In the genomic region with DNA sequence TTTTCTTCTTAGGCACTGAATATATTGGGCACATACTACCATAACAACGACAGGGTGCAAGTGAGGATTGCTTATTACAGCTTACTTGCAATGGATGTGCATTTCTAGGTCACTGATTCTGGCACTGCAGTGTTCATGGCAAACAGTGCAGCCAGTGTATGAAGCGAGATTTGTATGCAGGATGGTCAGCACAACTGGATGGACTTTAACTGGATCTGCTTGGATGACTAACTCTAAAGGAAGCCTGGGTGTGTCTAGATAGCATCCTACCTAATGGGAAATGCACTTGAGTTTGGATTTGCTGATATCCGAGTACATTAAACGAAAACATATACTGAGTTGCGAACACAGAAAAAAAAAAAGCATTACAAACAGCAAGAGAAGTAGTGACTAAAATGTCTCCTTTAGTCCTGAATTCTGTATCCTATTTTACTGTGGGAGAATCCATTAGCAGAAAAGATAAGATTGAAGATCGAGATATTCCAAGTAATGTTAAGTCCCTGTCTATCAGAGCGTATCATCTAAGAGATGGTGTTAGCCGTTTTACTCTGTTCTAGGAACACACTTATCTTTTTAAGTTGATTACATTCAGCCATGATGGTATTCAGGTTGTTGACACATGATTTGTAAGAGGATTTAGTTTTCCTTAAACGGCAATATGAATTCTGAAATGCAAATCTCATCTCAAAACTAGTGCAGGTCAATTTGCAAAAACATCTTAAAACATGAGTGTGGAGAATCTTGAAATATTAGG, we compare ENCODE assay signal across 18 cellular contexts.
"Had no signal": no experiment of that assay in that cellular context is flagged by ENCODE, and none has a peak within 500 bp of the region (broad histone marks: within the 10 kb centered on the region; RNA-seq: fewer than 3 reads in every experiment).

No MANE protein-coding gene starts in this region.

- H3K9me3 ChIP-seq: pancreas, psoas muscle, right atrium auricular region, sigmoid colon, stomach, uterus had no signal

- ATAC-seq: esophagus mucosa; left colon; natural killer cell; pancreas; psoas muscle; stimulated activated naive B cell treated with anti-CD40 and anti-IgM and Interleukin-4, amounts not matched to agents 10 μg/mL and 1 μg/mL and 100 μg/mL, for 72 hours had no signal

- H3K36me3 Mint-ChIP-seq: mesothelial cell of epicardium; natural killer cell; stimulated activated naive B cell treated with anti-CD40 and anti-IgM and Interleukin-4, amounts not matched to agents 10 μg/mL and 1 μg/mL and 100 μg/mL, for 72 hours had no signal

- H3K4me3 Mint-ChIP-seq: mesothelial cell of epicardium; natural killer cell; neural crest cell; stimulated activated naive B cell treated with anti-CD40 and anti-IgM and Interleukin-4, amounts not matched to agents 10 μg/mL and 1 μg/mL and 100 μg/mL, for 72 hours had no signal

- H3K36me3 ChIP-seq: pancreas, right atrium auricular region, sigmoid colon, stomach, uterus had no signal

- H3K9me3 Mint-ChIP-seq: mesothelial cell of epicardium; stimulated activated naive B cell treated with anti-CD40 and anti-IgM and Interleukin-4, amounts not matched to agents 10 μg/mL and 1 μg/mL and 100 μg/mL, for 72 hours had no signal

- H3K27ac Mint-ChIP-seq: mesothelial cell of epicardium; natural killer cell; stimulated activated naive B cell treated with anti-CD40 and anti-IgM and Interleukin-4, amounts not matched to agents 10 μg/mL and 1 μg/mL and 100 μg/mL, for 72 hours had no signal

- H3K4me1 Mint-ChIP-seq: natural killer cell; stimulated activated naive B cell treated with anti-CD40 and anti-IgM and Interleukin-4, amounts not matched to agents 10 μg/mL and 1 μg/mL and 100 μg/mL, for 72 hours had no signal

- H3K27ac ChIP-seq: pancreas, psoas muscle, right atrium auricular region, sigmoid colon, skin epidermis, stomach, uterus had no signal

- H3K4me1 ChIP-seq: pancreas, psoas muscle, right atrium auricular region, sigmoid colon, stomach, uterus had no signal

- H3K27me3 ChIP-seq: pancreas, right atrium auricular region, sigmoid colon, stomach, uterus had no signal

- H3K4me3 ChIP-seq: pancreas, psoas muscle, right atrium auricular region, sigmoid colon, skin epidermis, stomach, uterus had no signal

- DNase-seq: effector memory CD4-positive, alpha-beta T cell; glutamatergic neuron; left colon; mammary epithelial cell; natural killer cell; pancreas; psoas muscle; sigmoid colon; stimulated activated CD4-positive, alpha-beta T cell treated with anti-CD3 and anti-CD28 coated beads, Interleukin-2, amount 100 ng/mL, for 24 hours; stimulated activated CD4-positive, alpha-beta T cell treated with anti-CD3 and anti-CD28 coated beads, Interleukin-4, amount 100 ng/mL, for 4 hours; stimulated activated naive B cell treated with anti-CD40 and anti-IgM and Interleukin-4, amounts not matched to agents 10 μg/mL and 1 μg/mL and 100 μg/mL, for 72 hours; stomach; uterus had no signal
